Comparison of ENCODE assay signal across 30 cellular contexts in the genomic region with DNA sequence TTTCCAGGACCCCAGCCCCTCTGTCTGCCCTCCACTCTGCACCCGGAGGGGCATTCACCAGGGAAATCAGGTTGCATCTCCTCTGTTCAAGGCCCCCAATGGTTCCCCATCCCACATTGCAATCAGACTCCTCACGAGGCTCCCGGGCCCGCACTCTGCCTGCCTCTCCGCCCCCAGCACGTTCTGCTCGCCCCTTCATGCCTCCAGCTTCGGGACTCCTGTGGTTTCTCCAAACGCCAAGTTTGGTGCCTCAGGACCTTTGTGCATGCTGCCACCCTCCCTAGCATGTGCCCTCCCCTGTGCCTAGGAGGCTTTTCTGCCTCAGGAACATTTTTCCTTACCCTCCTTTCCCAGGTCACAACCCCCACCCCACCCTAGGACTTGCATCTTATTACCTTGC.
"Had no signal": no experiment of that assay in that cellular context is flagged by ENCODE, and none has a peak within 500 bp of the region (broad histone marks: within the 10 kb centered on the region; RNA-seq: fewer than 3 reads in every experiment).

No MANE protein-coding gene starts in this region.

- H3K79me2 ChIP-seq: parathyroid adenoma had no signal

- H3K9me3 ChIP-seq: neutrophil, ovary, psoas muscle, right lobe of liver, sigmoid colon, stomach, thoracic aorta, thyroid gland, tibial nerve, upper lobe of left lung, vagina had no signal

- H3K36me3 Mint-ChIP-seq: naive thymus-derived CD4-positive, alpha-beta T cell; natural killer cell; neural progenitor cell; stimulated activated effector memory CD8-positive, alpha-beta T cell treated with anti-CD3 and anti-CD28 coated beads, Interleukin-12 subunit alpha, Interleukin-12 subunit beta, amount 100 ng/mL, for 72 hours; stimulated activated naive B cell treated with anti-CD40 and anti-IgM and Interleukin-4, amounts not matched to agents 10 μg/mL and 1 μg/mL and 100 μg/mL, for 72 hours had no signal

- H3K4me1 ChIP-seq: neural progenitor cell, parathyroid adenoma, psoas muscle, right lobe of liver, sigmoid colon, stomach, thyroid gland, upper lobe of left lung, vagina had no signal

- H3K4me2 ChIP-seq: neural progenitor cell had no signal

- H3K4me1 Mint-ChIP-seq: naive thymus-derived CD4-positive, alpha-beta T cell; stimulated activated naive B cell treated with anti-CD40 and anti-IgM and Interleukin-4, amounts not matched to agents 10 μg/mL and 1 μg/mL and 100 μg/mL, for 72 hours had no signal

- H3K9ac ChIP-seq: neural progenitor cell, parathyroid adenoma had no signal

- H3K9me3 Mint-ChIP-seq: naive thymus-derived CD4-positive, alpha-beta T cell; nephron; stimulated activated effector memory CD8-positive, alpha-beta T cell treated with anti-CD3 and anti-CD28 coated beads, Interleukin-12 subunit alpha, Interleukin-12 subunit beta, amount 100 ng/mL, for 72 hours; stimulated activated naive CD8-positive, alpha-beta T cell treated with anti-CD3 and anti-CD28 coated beads, Interleukin-15, Interleukin-2, amounts not matched to agents 100 ng/mL and 50 ng/mL, for 24 hours had no signal

- H3K27ac ChIP-seq: neural progenitor cell, neutrophil, ovary, parathyroid adenoma, psoas muscle, right lobe of liver, sigmoid colon, stomach, thoracic aorta, thyroid gland, tibial nerve, upper lobe of left lung, vagina had no signal

- H3K36me3 ChIP-seq: neural progenitor cell, neutrophil, ovary, right lobe of liver, sigmoid colon, stomach, thoracic aorta, thyroid gland, tibial nerve, upper lobe of left lung, vagina had no signal

- H3K27ac Mint-ChIP-seq: naive thymus-derived CD4-positive, alpha-beta T cell; natural killer cell; nephron; neural progenitor cell; progenitor cell of endocrine pancreas; stimulated activated effector memory CD8-positive, alpha-beta T cell treated with anti-CD3 and anti-CD28 coated beads, Interleukin-12 subunit alpha, Interleukin-12 subunit beta, amount 100 ng/mL, for 72 hours; stimulated activated naive B cell treated with anti-CD40 and anti-IgM and Interleukin-4, amounts not matched to agents 10 μg/mL and 1 μg/mL and 100 μg/mL, for 72 hours; stimulated activated naive CD8-positive, alpha-beta T cell treated with anti-CD3 and anti-CD28 coated beads, Interleukin-15, Interleukin-2, amounts not matched to agents 100 ng/mL and 50 ng/mL, for 24 hours had no signal

- DNase-seq: naive thymus-derived CD4-positive, alpha-beta T cell; natural killer cell; nucleus accumbens; ovary; psoas muscle; right cardiac atrium; right lobe of liver; sigmoid colon; small intestine; stimulated activated CD4-positive, alpha-beta T cell treated with anti-CD3 and anti-CD28 coated beads, Interleukin-15, amount 100 ng/mL, for 24 hours; stimulated activated CD4-positive, alpha-beta T cell treated with anti-CD3 and anti-CD28 coated beads, Interleukin-2, amount 100 ng/mL, for 24 hours; stimulated activated CD4-positive, alpha-beta T cell treated with anti-CD3 and anti-CD28 coated beads, Interleukin-2, amount 100 ng/mL, for 48 hours; stimulated activated CD4-positive, alpha-beta T cell treated with anti-CD3 and anti-CD28 coated beads, Interleukin-4, amount 100 ng/mL, for 24 hours; stimulated activated naive B cell treated with anti-CD40 and anti-IgM and Interleukin-4, amounts not matched to agents 10 μg/mL and 1 μg/mL and 100 μg/mL, for 72 hours; stimulated activated naive CD4-positive, alpha-beta T cell treated with Interleukin-2 at 50 U/mL for 16 hours; stomach; thyroid gland; trophoblast cell; upper lobe of left lung had no signal

- H3K27me3 ChIP-seq: neural progenitor cell, ovary, right lobe of liver, sigmoid colon, thyroid gland, tibial nerve, upper lobe of left lung, vagina had no signal

- FAIRE-seq: small intestine, urothelium cell line had no signal

- H3K4me3 Mint-ChIP-seq: naive thymus-derived CD4-positive, alpha-beta T cell; natural killer cell; nephron; neural progenitor cell; stimulated activated effector memory CD8-positive, alpha-beta T cell treated with anti-CD3 and anti-CD28 coated beads, Interleukin-12 subunit alpha, Interleukin-12 subunit beta, amount 100 ng/mL, for 72 hours; stimulated activated naive B cell treated with anti-CD40 and anti-IgM and Interleukin-4, amounts not matched to agents 10 μg/mL and 1 μg/mL and 100 μg/mL, for 72 hours; stimulated activated naive CD8-positive, alpha-beta T cell treated with anti-CD3 and anti-CD28 coated beads, Interleukin-15, Interleukin-2, amounts not matched to agents 100 ng/mL and 50 ng/mL, for 24 hours had no signal

- H3K4me3 ChIP-seq: neural progenitor cell, ovary, psoas muscle, right lobe of liver, sigmoid colon, stomach, thoracic aorta, thyroid gland, tibial nerve, upper lobe of left lung, vagina had no signal

- H2AFZ ChIP-seq: neural progenitor cell, parathyroid adenoma had no signal
